In genomic region chr11:68038226-68038717, GRCh38 we compare ENCODE assay signal across 2 cellular contexts.
TF ChIP-seq lines count a peak whose summit lies in the region.

No MANE protein-coding gene starts in this region.

TF ChIP-seq in GM12878, 131 proteins besides CTCF, POLR2A, EP300 and RAD21:
- TF ChIP-seq TCF12 (IDR thresholded peaks at IDR 0.05; ENCODE audit: low read depth, low read length) (peak; percentile 72; the same call in 1 of the 2 replicates), WRNIP1 (IDR thresholded peaks at IDR 0.05; ENCODE audit: borderline replicate concordance, low read depth, low read length) (no peak), IRF3 (IDR thresholded peaks at IDR 0.05) (no peak), HDGF (IDR thresholded peaks at IDR 0.05) (0 out of 2 replicates have a peak, but pooled peaks have one; percentile 31), HSF1 (IDR thresholded peaks at IDR 0.05; ENCODE audit: low read depth, low read length) (no peak), NR2F1 (conservative IDR thresholded peaks at IDR 0.05) (peak; percentile 87), NKRF (conservative IDR thresholded peaks at IDR 0.05) (no peak; the same call in 1 of the 2 replicates)

TF ChIP-seq in liver, 16 proteins besides CTCF, POLR2A, EP300 and RAD21:
- TF ChIP-seq FOXA1 (IDR thresholded peaks at IDR 0.05) (no peak), JUND (IDR thresholded peaks at IDR 0.05) (peak; percentile 23 to 63), RXRA (IDR thresholded peaks at IDR 0.05) (peak; percentile 95 to 96), HNF4G (IDR thresholded peaks at IDR 0.05) (peak; percentile 76), MAX (IDR thresholded peaks at IDR 0.05) (peak; percentile 87), TAF1 (conservative IDR thresholded peaks at IDR 0.05) (no peak), FOXA2 (IDR thresholded peaks at IDR 0.05) (peak; percentile 27), YY1 (IDR thresholded peaks at IDR 0.05) (peak; percentile 53), REST (IDR thresholded peaks at IDR 0.05) (peak; percentile 36), GABPA (IDR thresholded peaks at IDR 0.05 in 1 of 2, conservative IDR thresholded peaks at IDR 0.05 in 1 of 2) (peak in 1 of 2 donors; percentile 42), SP1 (IDR thresholded peaks at IDR 0.05) (peak; percentile 96), HNF4A (conservative IDR thresholded peaks at IDR 0.05) (peak; percentile 94 to 95), ZBTB33 (IDR thresholded peaks at IDR 0.05) (peak; percentile 26), NR2F2 (IDR thresholded peaks at IDR 0.05) (no peak), EGR1 (IDR thresholded peaks at IDR 0.05; ENCODE audit: low read depth in 2 of 2) (peak in 1 of 2 donors; percentile 59), ATF3 (IDR thresholded peaks at IDR 0.05) (no peak)
